27 cellular contexts compared by ENCODE assay signal in genomic region chr11:46766656-46767055, GRCh38. TPM values are rescaled to one million over a fixed set of nuclear protein-coding genes. Genes with fewer than 3 reads are reported as not detected.
"Had no signal": no experiment of that assay in that cellular context is flagged by ENCODE, and none has a peak within 500 bp of the region (broad histone marks: within the 10 kb centered on the region; RNA-seq: fewer than 3 reads in every experiment).

No MANE protein-coding gene starts in this region.

- H3K27ac ChIP-seq: left lung, lower lobe of right lung, pancreas, prostate gland, sigmoid colon, spleen, tibial nerve, uterus had no signal

- FAIRE-seq: kidney, pancreas, small intestine had no signal

- H3K36me3 ChIP-seq: uterus had no signal

- DNase-seq: kidney; left colon; left lung; lower lobe of right lung; mammary epithelial cell; mesenchymal stem cell; naive thymus-derived CD8-positive, alpha-beta T cell; nucleus accumbens; pancreas; posterior cingulate gyrus; retina; right cardiac atrium; sigmoid colon; small intestine; spleen; stimulated activated CD4-positive, alpha-beta T cell treated with anti-CD3 and anti-CD28 coated beads, Interleukin-4, amount 100 ng/mL, for 24 hours; stimulated activated naive CD4-positive, alpha-beta T cell; stimulated activated naive CD8-positive, alpha-beta T cell treated with anti-CD3 and anti-CD28 coated beads, Interleukin-15, amount 100 ng/mL, for 72 hours; substantia nigra; uterus had no signal

- H3K9me3 ChIP-seq: left lung, lower lobe of right lung, pancreas, prostate gland, sigmoid colon, spleen, tibial nerve, uterus had no signal

- H3K27me3 ChIP-seq: left lung, pancreas, sigmoid colon, spleen, tibial nerve, uterus had no signal

- ATAC-seq: left colon; left lung; lower lobe of right lung; naive thymus-derived CD8-positive, alpha-beta T cell; pancreas; right cardiac atrium; stimulated activated effector memory CD8-positive, alpha-beta T cell treated with anti-CD3 and anti-CD28 coated beads, Interleukin-12 subunit alpha, Interleukin-12 subunit beta, amount 100 ng/mL, for 72 hours; stimulated activated naive CD8-positive, alpha-beta T cell treated with anti-CD3 and anti-CD28 coated beads, Interleukin-15, amount 100 ng/mL, for 72 hours had no signal

- H3K4me1 ChIP-seq: left lung, lower lobe of right lung, pancreas, prostate gland, sigmoid colon, spleen, tibial nerve, uterus had no signal

- H3K4me3 ChIP-seq: left lung, lower lobe of right lung, pancreas, prostate gland, sigmoid colon, spleen, tibial nerve, uterus had no signal

RNA-seq across cellular contexts. Expression of gene F2, which starts 47.6 kb away (rescaled TPM):
- total RNA-seq: kidney; left colon; left lung; lower lobe of right lung; mammary epithelial cell; naive thymus-derived CD8-positive, alpha-beta T cell; neural crest cell; osteoblast; temporal lobe; tibial nerve; ureter had no signal
- polyA plus RNA-seq: naive thymus-derived CD8-positive, alpha-beta T cell; right cardiac atrium had no signal
